ENCODE assay signal across 13 cellular contexts in genomic region chr14:98819867-98820206, GRCh38.
"Had no signal": no experiment of that assay in that cellular context is flagged by ENCODE, and none has a peak within 500 bp of the region (broad histone marks: within the 10 kb centered on the region; RNA-seq: fewer than 3 reads in every experiment).

No MANE protein-coding gene starts in this region.

- H3K27ac Mint-ChIP-seq: activated naive CD4-positive, alpha-beta T cell treated with anti-CD3 and anti-CD28 coated beads for 36 hours; activated T-helper 17 cell treated with anti-CD3 and anti-CD28 coated beads, Interleukin-2, amount 50 U/mL, for 72 hours had no signal

- ATAC-seq: activated T-helper 17 cell treated with anti-CD3 and anti-CD28 coated beads, Interleukin-2, amount 50 U/mL, for 72 hours; left lung had no signal

- H3K27ac ChIP-seq: colonic mucosa, left lung, upper lobe of right lung had no signal

- H3K4me3 ChIP-seq: colonic mucosa, left lung, upper lobe of right lung had no signal

- H3K4me3 Mint-ChIP-seq: activated naive CD4-positive, alpha-beta T cell treated with anti-CD3 and anti-CD28 coated beads for 36 hours; activated T-helper 17 cell treated with anti-CD3 and anti-CD28 coated beads, Interleukin-2, amount 50 U/mL, for 72 hours; neural crest cell had no signal

- H3K27me3 ChIP-seq: colonic mucosa, upper lobe of right lung had no signal

- H3K9me3 ChIP-seq: colonic mucosa, left lung, upper lobe of right lung had no signal

- H3K36me3 ChIP-seq: colonic mucosa, left lung, upper lobe of right lung had no signal

- H3K4me1 ChIP-seq: colonic mucosa, left lung, upper lobe of right lung had no signal

- DNase-seq: activated CD4-positive, alpha-beta T cell treated with anti-CD3 and anti-CD28 coated beads, Interleukin-2, amount 50 U/mL, for 1 hour; activated naive CD4-positive, alpha-beta T cell treated with anti-CD3 and anti-CD28 coated beads for 36 hours; activated T-cell treated with anti-CD3 and anti-CD28 coated beads for 4 hours; caudate nucleus; colonic mucosa; effector CD8-positive, alpha-beta T cell; left lung; mesenchymal stem cell; stimulated activated CD4-positive, alpha-beta T cell treated with anti-CD3 and anti-CD28 coated beads, Interleukin-2, amount 100 ng/mL, for 48 hours; stimulated activated naive CD4-positive, alpha-beta T cell treated with Interleukin-2 at 50 U/mL for 16 hours; upper lobe of right lung had no signal

- H3K4me1 Mint-ChIP-seq: activated T-helper 17 cell treated with anti-CD3 and anti-CD28 coated beads, Interleukin-2, amount 50 U/mL, for 72 hours had no signal

- H3K9me3 Mint-ChIP-seq: activated naive CD4-positive, alpha-beta T cell treated with anti-CD3 and anti-CD28 coated beads for 36 hours; activated T-helper 17 cell treated with anti-CD3 and anti-CD28 coated beads, Interleukin-2, amount 50 U/mL, for 72 hours had no signal

- H3K27me3 Mint-ChIP-seq: activated T-helper 17 cell treated with anti-CD3 and anti-CD28 coated beads, Interleukin-2, amount 50 U/mL, for 72 hours had no signal
